ENCODE assay signal across 19 cellular contexts in genomic region chr5:149728303-149728702, GRCh38. TPM values are rescaled to one million over a fixed set of nuclear protein-coding genes. Genes with fewer than 3 reads are reported as not detected.
A peak's percentile ranks its signal among the peaks of the same experiment; 100 is the strongest.
DNase-seq lines count a peak whose midpoint lies in the region; ATAC-seq, FAIRE-seq and TF ChIP-seq lines count a peak whose summit lies in the region.
"Had no signal": no experiment of that assay in that cellular context is flagged by ENCODE, and none has a peak within 500 bp of the region (broad histone marks: within the 10 kb centered on the region; RNA-seq: fewer than 3 reads in every experiment).

No MANE protein-coding gene starts in this region.

- no peak overlapping the region for H2AFZ ChIP-seq in HepG2 (ENCODE audit: low read length)

- H3K4me2 ChIP-seq in HepG2 (ENCODE audit: low read depth, low read length) = no peak overlapping the region
- H3K4me2 ChIP-seq: A549 had no signal

- H3K36me3 ChIP-seq in HepG2 (replicated peaks in 1 of 2; ENCODE audit: control insufficient read depth in 1 of 2, insufficient read depth in 2 of 2, low read length in 2 of 2) (no peaks in the 10 kb centered on the region), right lobe of liver (no peaks in the 10 kb centered on the region), esophagus (ENCODE audit: control insufficient read depth in 2 of 2, insufficient read depth in 2 of 2, low read length in 1 of 2) (no peaks in the 10 kb centered on the region), muscle layer of duodenum (ENCODE audit: control insufficient read depth in 1 of 2, insufficient read depth in 2 of 2, low read length in 2 of 2) (no peaks in the 10 kb centered on the region)
- H3K36me3 ChIP-seq: gastrocnemius medialis had no signal

- intact Hi-C loops in HepG2 (cut with micrococcal nuclease; ENCODE audit: unreplicated experiment) (no loop called here), right lobe of liver (cut with DNase I) (no loop called here)

- POLR2A ChIA-PET in HepG2 (lab: Yijun Ruan, JAX) = no interaction called here

- no peaks in the 10 kb centered on the region for H3K79me2 ChIP-seq in HepG2 (ENCODE audit: insufficient read depth, low read length)

- H3K27me3 ChIP-seq in HepG2 (ENCODE audit: control insufficient read depth in 1 of 2, insufficient read depth in 2 of 2, low read length in 2 of 2) (peaks cover 1 to 18% of the 10 kb centered on the region in 2 experiments; a peak in 3 of 5 replicates), right lobe of liver (no peaks in the 10 kb centered on the region), esophagus (ENCODE audit: control insufficient read depth in 1 of 2, insufficient read depth in 2 of 2, low read length in 2 of 2) (no peaks in the 10 kb centered on the region), muscle layer of duodenum (ENCODE audit: low read depth, low read length) (no peaks in the 10 kb centered on the region)
- H3K27me3 ChIP-seq: body of pancreas, gastrocnemius medialis, testis had no signal

- DNase-seq in HepG2 (ENCODE audit: low spot score) (no peak), right lobe of liver (no peak), ureter (ENCODE audit: low spot score) (peak; percentile 79), NCI-H1694 (lab: John Stamatoyannopoulos, UW) (no peak), NCI-H1105 (lab: John Stamatoyannopoulos, UW) (no peak)
- no peak for DNase-seq in central memory CD4-positive, alpha-beta T cell
- DNase-seq: body of pancreas, gastrocnemius medialis, NCI-H1436, right cardiac atrium, Right ventricle myocardium superior, SW 1271, testis had no signal

- ATAC-seq in HepG2 = no peak
- no peak for ATAC-seq in right lobe of liver
- ATAC-seq: A549; activated T-helper 17 cell treated with anti-CD3 and anti-CD28 coated beads, Interleukin-2, amount 50 U/mL, for 72 hours; body of pancreas; gastrocnemius medialis; right cardiac atrium had no signal

- 0 out of 2 replicates have a peak, but pooled peaks cover 4% of the 10 kb centered on the region for H4K20me1 ChIP-seq in HepG2 (ENCODE audit: insufficient read depth, low read length)

- FAIRE-seq in HepG2 (lab: Jason Lieb, UNC) = no peak
- FAIRE-seq: A549, colon, TTC549 had no signal

- H3K9me3 ChIP-seq in HepG2 (ENCODE audit: low read length) = no peaks in the 10 kb centered on the region
- H3K9me3 ChIP-seq in right lobe of liver = no peaks in the 10 kb centered on the region
- H3K9me3 ChIP-seq in esophagus (ENCODE audit: control insufficient read depth in 2 of 2, insufficient read depth in 1 of 2, low read depth in 1 of 2, low read length in 1 of 2) = no peaks in the 10 kb centered on the region
- no peaks in the 10 kb centered on the region for H3K9me3 ChIP-seq in muscle layer of duodenum (ENCODE audit: control insufficient read depth in 1 of 2, low read length in 2 of 2)
- H3K9me3 ChIP-seq: A549, body of pancreas, gastrocnemius medialis, testis had no signal

- TF ChIP-seq CTCF in HepG2 (CRISPR knock-in tag; IDR thresholded peaks at IDR 0.05) = no peak
- no peak for TF ChIP-seq CTCF in right lobe of liver (IDR thresholded peaks at IDR 0.05)

- in situ Hi-C loops in HepG2 (cut with HindIII; ENCODE audit: extremely low pct_ligation_motif_present, low pct_unique_long_range_greater_than_20kb) = no loop called here

- TF ChIP-seq RAD21 in HepG2 (CRISPR knock-in tag; IDR thresholded peaks at IDR 0.05) = no peak

- H3K27ac ChIP-seq in HepG2 (ENCODE audit: extremely low read length, insufficient read depth, low read length) (no peak overlapping the region), right lobe of liver (no peak overlapping the region), esophagus (ENCODE audit: low read depth in 2 of 2, low read length in 1 of 2) (peak overlapping the region; percentile 15 to 45), muscle layer of duodenum (ENCODE audit: low read length) (peak overlapping the region; percentile 52)
- H3K27ac ChIP-seq: A549, body of pancreas, testis had no signal

- no peak overlapping the region for H3K9ac ChIP-seq in HepG2 (ENCODE audit: insufficient read depth, low read depth, low read length)

- BruUV-seq in HepG2 (replicated peaks; lab: Mats Ljungman, UMichigan) = no TSS peak

- H3K4me3 ChIP-seq in HepG2 (replicated peaks in 1 of 3; ENCODE audit: insufficient read depth in 1 of 3, low read depth in 2 of 3, low read length in 3 of 3) = no peak overlapping the region
- H3K4me3 ChIP-seq in right lobe of liver = no peak overlapping the region
- no peak overlapping the region for H3K4me3 ChIP-seq in esophagus (ENCODE audit: low read depth in 1 of 2, low read length in 2 of 2)
- H3K4me3 ChIP-seq in muscle layer of duodenum (ENCODE audit: low read depth in 1 of 2, low read length in 2 of 2) = no peak overlapping the region
- H3K4me3 ChIP-seq: A549, body of pancreas, gastrocnemius medialis, testis had no signal

- TF ChIP-seq POLR2A in HepG2 (IDR thresholded peaks at IDR 0.05; ENCODE audit: insufficient read depth in 1 of 2, low read depth in 2 of 2, low read length in 2 of 2) = no peak
- no peak for TF ChIP-seq POLR2A in right lobe of liver (IDR thresholded peaks at IDR 0.05)

- TF ChIP-seq EP300 in HepG2 (IDR thresholded peaks at IDR 0.05; ENCODE audit: low read depth in 2 of 2, low read length in 2 of 2) (no peak), HepG2 (CRISPR knock-in tag; IDR thresholded peaks at IDR 0.05; ENCODE audit: borderline replicate concordance) (no peak)

- WGBS in HepG2 (ENCODE audit: low lambda C conversion rate) = 0% methylated on average over 3 of the region's 5 CpGs
- 44% methylated on average over 3 of the region's 5 CpGs for WGBS in right lobe of liver (ENCODE audit: insufficient coverage, low coverage, low lambda C conversion rate, missing lambda C conversion rate)
- 50 to 59% methylated on average over 5 of the region's 5 CpGs for WGBS in esophagus, 2 donors

- CTCF ChIA-PET in HepG2 (lab: Yijun Ruan, JAX; ENCODE audit: low intra/inter-chr PET ratio, low total read pairs) = no interaction called here

- H3K4me1 ChIP-seq in HepG2 (ENCODE audit: insufficient read depth, low read length) (peaks cover 27% of the 10 kb centered on the region), right lobe of liver (peaks cover 0 to 35% (median 6%) of the 10 kb centered on the region in 4 donors), esophagus (ENCODE audit: control insufficient read depth in 2 of 2, insufficient read depth in 2 of 2, low read length in 1 of 2) (peaks cover 0 to under 1% of the 10 kb centered on the region in 2 donors), muscle layer of duodenum (ENCODE audit: control insufficient read depth in 1 of 2, insufficient read depth in 2 of 2, low read length in 2 of 2) (peaks cover 20 to 22% of the 10 kb centered on the region in 2 donors)
- H3K4me1 ChIP-seq: testis had no signal

TF ChIP-seq in HepG2, 621 proteins besides CTCF, POLR2A, EP300 and RAD21:
- TF ChIP-seq RARA (CRISPR knock-in tag; IDR thresholded peaks at IDR 0.05) = 0 out of 2 replicates have a peak, but pooled peaks have one; percentile 34
- TF ChIP-seq ZNF704 (CRISPR knock-in tag; IDR thresholded peaks at IDR 0.05; ENCODE audit: borderline replicate concordance) = no peak

RNA-seq across cellular contexts. Expression of gene PPARGC1B, which starts 1.8 kb away (rescaled TPM):
- total RNA-seq in HepG2 (2016; rRNA removed; fragmentation: Illumina TruSeq; extraction: Trizol) = 0.73 and 1.1 TPM in 2 replicates
- total RNA-seq in HepG2 (2016; cell fraction: cytosol; rRNA removed; fragmentation: Illumina TruSeq; extraction: Trizol; ENCODE audit: low read depth) = 0.30 and 0.35 TPM in 2 replicates
- 0.76 and 0.92 TPM in 2 replicates for total RNA-seq in HepG2 (2016; cell fraction: insoluble cytoplasmic fraction; rRNA removed; fragmentation: Illumina TruSeq; extraction: Trizol)
- 0.41 and 0.49 TPM in 2 replicates for total RNA-seq in HepG2 (2016; cell fraction: membrane; rRNA removed; fragmentation: Illumina TruSeq; extraction: Trizol)
- 1.4 and 2.4 TPM in 2 replicates for total RNA-seq in HepG2 (2016; cell fraction: nucleus; rRNA removed; fragmentation: Illumina TruSeq; extraction: Trizol)
- 0.13 and 0.24 TPM in 2 replicates for polyA plus RNA-seq in HepG2 (2011; rRNA removed)
- polyA plus RNA-seq in HepG2 (2011; cell fraction: cytosol; rRNA removed) = 0.11 and 0.12 TPM in 2 replicates
- 1.3 and 1.4 TPM in 2 replicates for polyA plus RNA-seq in HepG2 (2011; cell fraction: nucleus; rRNA removed)
- polyA plus RNA-seq in HepG2 (2012) = 0.12 and 0.28 TPM in 2 replicates
- polyA plus RNA-seq in HepG2 (2016; cell fraction: cytosol; fragmentation: Illumina TruSeq; extraction: Trizol; ENCODE audit: low read depth) = 0.07 and 0.09 TPM in 2 replicates
- 0.50 and 0.53 TPM in 2 replicates for polyA plus RNA-seq in HepG2 (2016; cell fraction: insoluble cytoplasmic fraction; fragmentation: Illumina TruSeq; extraction: Trizol; ENCODE audit: low read depth)
- 0.06 and 0.14 TPM in 2 replicates for polyA plus RNA-seq in HepG2 (2016; cell fraction: membrane; fragmentation: Illumina TruSeq; extraction: Trizol; ENCODE audit: low read depth)
- 1.8 and 2.1 TPM in 2 replicates for polyA plus RNA-seq in HepG2 (2016; cell fraction: nucleus; fragmentation: Illumina TruSeq; extraction: Trizol; ENCODE audit: insufficient read depth, low read depth)
- polyA minus RNA-seq in HepG2 (2011; rRNA and poly(A)+ RNA removed; ENCODE audit: low replicate concordance) = 0.78 and 4.8 TPM in 2 replicates
- polyA minus RNA-seq in HepG2 (2011; cell fraction: cytosol; rRNA and poly(A)+ RNA removed) = 0.35 and 0.40 TPM in 2 replicates
- 0.90 and 1.1 TPM in 2 replicates for polyA minus RNA-seq in HepG2 (2011; cell fraction: nucleus; rRNA and poly(A)+ RNA removed)
- total RNA-seq in right lobe of liver = 1 to 10 TPM; 2.3 to 7.5 (median 3.9) TPM
- 1 to 10 TPM; 2.0 to 3.8 TPM for polyA plus RNA-seq in esophagus
- total RNA-seq in ureter = 36.1 TPM

Comparison
In these comparisons a context has a peak if more than half of its experiments do, and no peak if none do; other contexts are left out.
1. H3K27ac ChIP-seq: peak in esophagus (2 of 2) and muscle layer of duodenum (single experiment); none in HepG2 (single experiment) and right lobe of liver (0 of 3).